In genomic region chr2:233430091-233430490, GRCh38 we compare ENCODE assay signal across 13 cellular contexts.
A peak's percentile ranks its signal among the peaks of the same experiment; 100 is the strongest.
DNase-seq lines count a peak whose midpoint lies in the region; ATAC-seq and TF ChIP-seq lines count a peak whose summit lies in the region.
"Had no signal": no experiment of that assay in that cellular context is flagged by ENCODE, and none has a peak within 500 bp of the region (broad histone marks: within the 10 kb centered on the region; RNA-seq: fewer than 3 reads in every experiment).

No MANE protein-coding gene starts in this region.

- intact Hi-C loops in PC-9 (cut with micrococcal nuclease; ENCODE audit: unreplicated experiment), result loop anchor here (1.0 kb wide), 2 partner anchors 8 to 15 kb away; no protein-coding TSS in a partner anchor

- H3K36me3 ChIP-seq in PC-9 (ENCODE audit: low read depth) (peaks cover 16% of the 10 kb centered on the region), skeletal muscle tissue (ENCODE audit: control insufficient read depth in 3 of 3, insufficient read depth in 3 of 3, low read length in 3 of 3) (peaks cover 0 to 10% (median 4%) of the 10 kb centered on the region in 3 donors)
- H3K36me3 ChIP-seq: transverse colon had no signal

- ATAC-seq in activated naive CD4-positive, alpha-beta T cell treated with anti-CD3 and anti-CD28 coated beads, Interleukin-2, amount 50 U/mL, for 72 hours, result no peak
- ATAC-seq in HG03571 (IDR thresholded peaks at IDR 0.05; ENCODE audit: unreplicated experiment), result no peak
- no peak for ATAC-seq in esophagus mucosa

- peaks cover 12% of the 10 kb centered on the region for H3K36me3 Mint-ChIP-seq in activated naive CD4-positive, alpha-beta T cell treated with anti-CD3 and anti-CD28 coated beads, Interleukin-2, amount 50 U/mL, for 24 hours
- H3K36me3 Mint-ChIP-seq in activated naive CD4-positive, alpha-beta T cell treated with anti-CD3 and anti-CD28 coated beads, Interleukin-2, amount 50 U/mL, for 72 hours, result peaks cover 6 to 38% of the 10 kb centered on the region in 2 donors

- H3K27ac ChIP-seq in PC-9 (peak overlapping the region; percentile 77), skeletal muscle tissue (ENCODE audit: low read depth, low read length) (peak overlapping the region; percentile 98)

- H3K79me2 ChIP-seq in PC-9 (ENCODE audit: low read depth), result peaks cover 69% of the 10 kb centered on the region

- H3K27me3 ChIP-seq in PC-9 (ENCODE audit: insufficient read depth, low read depth) (no peaks in the 10 kb centered on the region), skeletal muscle tissue (ENCODE audit: control insufficient read depth in 3 of 3, insufficient read depth in 3 of 3, low read length in 3 of 3) (no peaks in the 10 kb centered on the region)
- H3K27me3 ChIP-seq: transverse colon had no signal

- TF ChIP-seq CTCF in PC-9 (conservative IDR thresholded peaks at IDR 0.05), result no peak

- H3K9me3 ChIP-seq in PC-9 (ENCODE audit: insufficient read depth, low read depth) (peaks cover 18% of the 10 kb centered on the region), skeletal muscle tissue (ENCODE audit: control insufficient read depth in 3 of 3, low read length in 3 of 3) (no peaks in the 10 kb centered on the region)
- H3K9me3 ChIP-seq: transverse colon had no signal

- peak overlapping the region; percentile 85 to 90 (median 89) for H3K9ac ChIP-seq in skeletal muscle tissue (ENCODE audit: low read depth in 1 of 3, low read length in 3 of 3)

- no peaks in the 10 kb centered on the region for H4K20me1 ChIP-seq in PC-9 (ENCODE audit: insufficient read depth)

- H2AFZ ChIP-seq in PC-9, result no peak overlapping the region

- DNase-seq in activated naive CD4-positive, alpha-beta T cell treated with anti-CD3 and anti-CD28 coated beads, Interleukin-2, amount 50 U/mL, for 72 hours (ENCODE audit: low spot score in 2 of 2), result no peak
- DNase-seq in PC-9 (peak; percentile 75 to 99), fibroblast of peridontal ligament (ENCODE audit: extremely low read depth) (peak; percentile 28), foreskin melanocyte (no peak)
- DNase-seq: DMS79; effector CD8-positive, alpha-beta T cell; NCI-H2107; stimulated activated CD4-positive, alpha-beta T cell treated with anti-CD3 and anti-CD28 coated beads, Interleukin-12 subunit alpha, Interleukin-12 subunit beta, amount 100 ng/mL, for 4 hours; transverse colon had no signal

- peaks cover 87% of the 10 kb centered on the region for H3K4me1 Mint-ChIP-seq in activated naive CD4-positive, alpha-beta T cell treated with anti-CD3 and anti-CD28 coated beads, Interleukin-2, amount 50 U/mL, for 24 hours

- H3K4me3 Mint-ChIP-seq in activated naive CD4-positive, alpha-beta T cell treated with anti-CD3 and anti-CD28 coated beads, Interleukin-2, amount 50 U/mL, for 24 hours, result peak overlapping the region; percentile 0

- H3K4me1 ChIP-seq in PC-9 (replicated peaks; ENCODE audit: insufficient read depth) (peaks cover 40% of the 10 kb centered on the region), skeletal muscle tissue (ENCODE audit: control insufficient read depth in 3 of 3, insufficient read depth in 3 of 3, low read length in 3 of 3) (peaks cover 54 to 63% (median 63%) of the 10 kb centered on the region in 3 donors)

- peaks cover 43% of the 10 kb centered on the region for H3F3A ChIP-seq in PC-9 (ENCODE audit: insufficient read depth, low read depth)

- H3K27me3 Mint-ChIP-seq in activated naive CD4-positive, alpha-beta T cell treated with anti-CD3 and anti-CD28 coated beads, Interleukin-2, amount 50 U/mL, for 24 hours, result no peaks in the 10 kb centered on the region

- H3K4me3 ChIP-seq in PC-9, result no peak overlapping the region
- peak overlapping the region; percentile 58 to 66 (median 61) for H3K4me3 ChIP-seq in skeletal muscle tissue (ENCODE audit: low read length in 3 of 3)
- H3K4me3 ChIP-seq: transverse colon had no signal

- no TSS peak for BruUV-seq in PC-9 (replicated peaks; lab: Mats Ljungman, UMichigan)

- no peaks in the 10 kb centered on the region; the same call in 1 of the 2 replicates for H3K9me2 ChIP-seq in PC-9 (ENCODE audit: insufficient read depth)

- H3K9me3 Mint-ChIP-seq in activated naive CD4-positive, alpha-beta T cell treated with anti-CD3 and anti-CD28 coated beads, Interleukin-2, amount 50 U/mL, for 24 hours, result peaks cover 5% of the 10 kb centered on the region
- peaks cover 0 to 16% of the 10 kb centered on the region in 2 donors for H3K9me3 Mint-ChIP-seq in activated naive CD4-positive, alpha-beta T cell treated with anti-CD3 and anti-CD28 coated beads, Interleukin-2, amount 50 U/mL, for 72 hours

- CTCF ChIA-PET in PC-9 (lab: Charles Lee), result interaction anchor here (1.0 kb wide), 1 partner anchor 15 kb away, joined by 3 read pairs; no protein-coding TSS in a partner anchor

- POLR2A ChIA-PET in PC-9 (lab: Charles Lee; ENCODE audit: unreplicated experiment), result interaction anchor here (0.6 to 0.7 kb wide), 3 partner anchors 16 to 389 kb away, joined by 3 to 7 read pairs (median 4); no protein-coding TSS in a partner anchor

- H3K27ac Mint-ChIP-seq in activated naive CD4-positive, alpha-beta T cell treated with anti-CD3 and anti-CD28 coated beads, Interleukin-2, amount 50 U/mL, for 24 hours, result peak overlapping the region; percentile 52
- peak overlapping the region in 1 of 2 donors; percentile 53 for H3K27ac Mint-ChIP-seq in activated naive CD4-positive, alpha-beta T cell treated with anti-CD3 and anti-CD28 coated beads, Interleukin-2, amount 50 U/mL, for 72 hours

- peak overlapping the region; percentile 36 for H3K4me2 ChIP-seq in PC-9

Comparison
In these comparisons a context has a peak if more than half of its experiments do, and no peak if none do; other contexts are left out.
1. DNase-seq: peak in PC-9 (2 of 2) and fibroblast of peridontal ligament (single experiment); none in activated naive CD4-positive, alpha-beta T cell treated with anti-CD3 and anti-CD28 coated beads, Interleukin-2, amount 50 U/mL, for 72 hours (0 of 2) and foreskin melanocyte (single experiment).